15 cellular contexts compared by ENCODE assay signal in the genomic region with DNA sequence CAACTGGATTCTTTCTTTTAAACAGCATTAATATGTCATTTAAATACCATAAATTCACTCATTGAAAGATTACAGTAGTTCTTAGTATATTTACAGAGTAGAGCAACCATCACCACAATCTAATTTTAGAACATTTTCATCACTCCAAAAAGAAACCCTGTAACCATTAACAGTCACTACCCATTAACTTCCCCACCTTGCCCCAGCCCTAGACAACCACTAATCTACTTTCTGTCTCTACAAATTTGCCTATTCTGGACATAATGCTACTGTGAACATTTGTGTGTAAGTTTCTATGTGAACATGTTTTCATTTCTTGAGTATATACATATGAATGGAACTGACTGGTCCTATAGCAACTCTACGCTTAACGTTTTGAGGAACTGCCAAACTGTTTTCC. TPM values are rescaled to one million over a fixed set of nuclear protein-coding genes. Genes with fewer than 3 reads are reported as not detected.
DNase-seq lines count a peak whose midpoint lies in the region; ATAC-seq and TF ChIP-seq lines count a peak whose summit lies in the region.
"Had no signal": no experiment of that assay in that cellular context is flagged by ENCODE, and none has a peak within 500 bp of the region (broad histone marks: within the 10 kb centered on the region; RNA-seq: fewer than 3 reads in every experiment).

No MANE protein-coding gene starts in this region.

- WGBS in right lobe of liver (ENCODE audit: insufficient coverage, low coverage, low lambda C conversion rate, missing lambda C conversion rate) = 94% methylated on average over 2 of the region's 2 CpGs
- WGBS in spleen, 5 donors = 82 to 95% (median 86%) methylated on average over 2 of the region's 2 CpGs
- WGBS in suprapubic skin = 94% methylated on average over 2 of the region's 2 CpGs

- intact Hi-C loops in right lobe of liver (cut with DNase I) = no loop called here
- intact Hi-C loops in spleen (cut with DNase I; ENCODE audit: low total_unique reads) = no loop called here

- TF ChIP-seq EP300 in suprapubic skin (IDR thresholded peaks at IDR 0.05) = no peak

- H3K27me3 ChIP-seq in right lobe of liver (no peaks in the 10 kb centered on the region), spleen (replicated peaks in 1 of 7) (no peaks in the 10 kb centered on the region), suprapubic skin (no peaks in the 10 kb centered on the region)

- no peak for TF ChIP-seq CTCF in right lobe of liver (IDR thresholded peaks at IDR 0.05)
- TF ChIP-seq CTCF in spleen (IDR thresholded peaks at IDR 0.05 in 8 of 11, conservative IDR thresholded peaks at IDR 0.05 in 3 of 11) = no peak
- TF ChIP-seq CTCF in suprapubic skin (IDR thresholded peaks at IDR 0.05) = no peak

- DNase-seq in right lobe of liver = no peak
- DNase-seq in spleen = no peak
- no peak for DNase-seq in suprapubic skin (ENCODE audit: low spot score in 2 of 2)
- no peak for DNase-seq in NCI-H1930 (lab: John Stamatoyannopoulos, UW)
- DNase-seq: activated B cell treated with CpG ODN at 0.5 μM for 24 hours; activated T-cell treated with anti-CD3 and anti-CD28 coated beads for 4 hours; DMS79; NCI-H1694; stimulated activated naive CD8-positive, alpha-beta T cell treated with anti-CD3 and anti-CD28 coated beads, Interleukin-15, Interleukin-2, amounts not matched to agents 100 U/mL and 50 U/mL, for 24 hours had no signal

- ATAC-seq in GM18498 (IDR thresholded peaks at IDR 0.05; ENCODE audit: unreplicated experiment) (peak; percentile 94), GM19328 (IDR thresholded peaks at IDR 0.05; ENCODE audit: unreplicated experiment) (peak; percentile 72), HG02759 (IDR thresholded peaks at IDR 0.05; ENCODE audit: unreplicated experiment) (peak; percentile 93), HG03457 (IDR thresholded peaks at IDR 0.05; ENCODE audit: unreplicated experiment) (peak; percentile 85), right lobe of liver (no peak)
- ATAC-seq: SK-N-SH treated with all-trans-retinoic acid at 6 μM for 48 hours; stimulated activated naive CD8-positive, alpha-beta T cell treated with anti-CD3 and anti-CD28 coated beads, Interleukin-15, Interleukin-2, amounts not matched to agents 100 U/mL and 50 U/mL, for 24 hours had no signal

- no peak overlapping the region for H3K27ac ChIP-seq in right lobe of liver
- H3K27ac ChIP-seq in spleen = no peak overlapping the region
- H3K27ac ChIP-seq in suprapubic skin = no peak overlapping the region

- H3K4me1 ChIP-seq in right lobe of liver (no peaks in the 10 kb centered on the region), spleen (no peaks in the 10 kb centered on the region), suprapubic skin (no peaks in the 10 kb centered on the region)

- TF ChIP-seq POLR2A in right lobe of liver (IDR thresholded peaks at IDR 0.05) (no peak), spleen (IDR thresholded peaks at IDR 0.05) (no peak), suprapubic skin (IDR thresholded peaks at IDR 0.05) (no peak)

- H3K9me3 ChIP-seq in right lobe of liver = no peaks in the 10 kb centered on the region
- H3K9me3 ChIP-seq in spleen = no peaks in the 10 kb centered on the region
- H3K9me3 ChIP-seq in suprapubic skin = no peaks in the 10 kb centered on the region
- H3K9me3 ChIP-seq: HAP-1 had no signal

- H3K36me3 ChIP-seq in right lobe of liver (peaks cover 0 to 54% (median 20%) of the 10 kb centered on the region in 4 donors), spleen (peaks cover 0 to 94% (median 39%) of the 10 kb centered on the region in 6 donors), suprapubic skin (peaks cover 46% of the 10 kb centered on the region)

- H3K4me3 ChIP-seq in right lobe of liver (no peak overlapping the region), spleen (no peak overlapping the region), suprapubic skin (no peak overlapping the region)
- H3K4me3 ChIP-seq: HAP-1 had no signal

RNA-seq across cellular contexts. Expression of a gene that starts 42.4 kb away (rescaled TPM):
- total RNA-seq in right lobe of liver (10 to 100 TPM in 5 of 6 experiments, 1 to 10 TPM in 1; 6.2 to 67.8 (median 26.2) TPM), spleen (10 to 100 TPM; 25.4 to 74.1 (median 29.3) TPM), suprapubic skin (10 to 100 TPM; 10.6 to 19.5 (median 16.0) TPM)
- 1 to 10 TPM; 5.3 to 7.8 (median 7.0) TPM for polyA plus RNA-seq in spleen

RNA-seq across cellular contexts. Expression of a gene that starts 56.0 kb away (rescaled TPM):
- total RNA-seq in right lobe of liver (1 to 10 TPM; 1.8 to 4.2 (median 2.1) TPM), spleen (1 to 10 TPM; 1.4 to 3.3 (median 2.2) TPM), suprapubic skin (1 to 10 TPM in 3 of 4 donors, under 1 TPM in 1; 0.86 to 4.2 (median 1.5) TPM)
- 1 to 10 TPM; 1.9 to 3.1 (median 2.7) TPM for polyA plus RNA-seq in spleen

Comparison
In these comparisons a context has a peak if more than half of its experiments do, and no peak if none do; other contexts are left out.
1. ATAC-seq: peak in GM18498 (single experiment), GM19328 (single experiment), HG02759 (single experiment) and HG03457 (single experiment); none in right lobe of liver (0 of 4).